Comparison of ENCODE assay signal across 8 cellular contexts in genomic region chr13:46551410-46552301, GRCh38. TPM values are rescaled to one million over a fixed set of nuclear protein-coding genes. Genes with fewer than 3 reads are reported as not detected.
DNase-seq lines count a peak whose midpoint lies in the region; ATAC-seq and TF ChIP-seq lines count a peak whose summit lies in the region.

No MANE protein-coding gene starts in this region.

- peak overlapping the region; percentile 98 to 99 for H3K4me3 Mint-ChIP-seq in stimulated activated naive CD8-positive, alpha-beta T cell treated with anti-CD3 and anti-CD28 coated beads, Interleukin-15, amount 100 ng/mL, for 72 hours

- peaks cover 12% of the 10 kb centered on the region for H3K4me1 ChIP-seq in HUES64 (ENCODE audit: insufficient read depth, low read length)

- no peak for ATAC-seq in stimulated activated naive CD8-positive, alpha-beta T cell treated with anti-CD3 and anti-CD28 coated beads, Interleukin-15, amount 100 ng/mL, for 72 hours
- ATAC-seq in HG03520 (IDR thresholded peaks at IDR 0.05; ENCODE audit: unreplicated experiment), result no peak

- TF ChIP-seq CTCF in fibroblast of villous mesenchyme (IDR thresholded peaks at IDR 0.05; ENCODE audit: insufficient read depth, low read depth, low read length) (peak; percentile 95), neural cell (IDR thresholded peaks at IDR 0.05; ENCODE audit: poor library complexity, severe bottlenecking) (peak; percentile 66)

- H3K79me2 ChIP-seq in neural cell (replicated peaks; ENCODE audit: insufficient read depth, low read length), result peaks cover 24% of the 10 kb centered on the region

- no peak overlapping the region for H3K27ac ChIP-seq in HUES64 (ENCODE audit: low read depth, low read length)
- H3K27ac ChIP-seq in neural cell (ENCODE audit: low read length), result no peak overlapping the region

- H3F3A ChIP-seq in neural cell (ENCODE audit: insufficient read depth, low read length, poor library complexity, severe bottlenecking), result no peaks in the 10 kb centered on the region

- H4K20me1 ChIP-seq in neural cell (ENCODE audit: insufficient read depth), result peaks cover 7% of the 10 kb centered on the region

- no peaks in the 10 kb centered on the region for H3K9me2 ChIP-seq in neural cell (ENCODE audit: insufficient read depth, low read length)

- TF ChIP-seq EP300 in neural cell (conservative IDR thresholded peaks at IDR 0.05; ENCODE audit: poor library complexity, severe bottlenecking), result no peak

- H3K9me3 ChIP-seq in HUES64 (ENCODE audit: insufficient read depth, low read depth, low read length), result no peaks in the 10 kb centered on the region
- H3K9me3 ChIP-seq in neural cell (ENCODE audit: low read length), result no peaks in the 10 kb centered on the region

- DNase-seq in COLO829 (ENCODE audit: low spot score) (peak; percentile 66), OCI-M1 (lab: John Stamatoyannopoulos, UW) (peak; percentile 87), fibroblast of villous mesenchyme (ENCODE audit: low read depth) (peak; percentile 77)
- DNase-seq in activated T-helper 1 cell treated with anti-CD3 and anti-CD28 coated beads, Interleukin-2, amount 50 U/mL, for 16 hours (ENCODE audit: low read depth in 1 of 2, low spot score in 1 of 2), result peak; percentile 33 to 41
- DNase-seq in stimulated activated naive CD8-positive, alpha-beta T cell treated with anti-CD3 and anti-CD28 coated beads, Interleukin-15, amount 100 ng/mL, for 72 hours, result peak; percentile 34 to 41

- peaks cover 14% of the 10 kb centered on the region for H3K27me3 Mint-ChIP-seq in stimulated activated naive CD8-positive, alpha-beta T cell treated with anti-CD3 and anti-CD28 coated beads, Interleukin-15, amount 100 ng/mL, for 72 hours

- H3K4me1 Mint-ChIP-seq in stimulated activated naive CD8-positive, alpha-beta T cell treated with anti-CD3 and anti-CD28 coated beads, Interleukin-15, amount 100 ng/mL, for 72 hours, result peaks cover 40% of the 10 kb centered on the region

- peaks cover 26% of the 10 kb centered on the region for H3K27me3 ChIP-seq in HUES64 (ENCODE audit: insufficient read depth, low read length)
- H3K27me3 ChIP-seq in neural cell (ENCODE audit: insufficient read depth, low read depth, low read length), result no peaks in the 10 kb centered on the region

- H3K9ac ChIP-seq in HUES64 (ENCODE audit: low read depth, low read length) (no peak overlapping the region), neural cell (ENCODE audit: low read length) (no peak overlapping the region)

- no peaks in the 10 kb centered on the region for H3K9me3 Mint-ChIP-seq in stimulated activated naive CD8-positive, alpha-beta T cell treated with anti-CD3 and anti-CD28 coated beads, Interleukin-15, amount 100 ng/mL, for 72 hours

- no peak overlapping the region for H2AFZ ChIP-seq in neural cell (ENCODE audit: low read depth, low read length)

- H3K36me3 ChIP-seq in HUES64 (ENCODE audit: insufficient read depth, low read length), result no peaks in the 10 kb centered on the region
- H3K36me3 ChIP-seq in neural cell (ENCODE audit: insufficient read depth, low read length), result no peaks in the 10 kb centered on the region

- H3K27ac Mint-ChIP-seq in stimulated activated naive CD8-positive, alpha-beta T cell treated with anti-CD3 and anti-CD28 coated beads, Interleukin-15, amount 100 ng/mL, for 72 hours, result no peak overlapping the region

- WGBS in HUES64, result 51% methylated on average over 21 of the region's 22 CpGs

- no peak overlapping the region for H3K4me2 ChIP-seq in neural cell (ENCODE audit: low read length)

- H3K4me3 ChIP-seq in HUES64 (ENCODE audit: low read length) (peak overlapping the region; percentile 76), fibroblast of villous mesenchyme (ENCODE audit: low read depth, low read length) (peak overlapping the region; percentile 95), neural cell (ENCODE audit: low read length) (no peak overlapping the region)

- TF ChIP-seq RAD21 in neural cell (conservative IDR thresholded peaks at IDR 0.05), result peak; percentile 59

TF ChIP-seq in neural cell, 6 proteins besides CTCF, POLR2A, EP300 and RAD21:
- TF ChIP-seq SMC3 (conservative IDR thresholded peaks at IDR 0.05; ENCODE audit: poor library complexity), result peak; percentile 73
- no peak for TF ChIP-seq EZH2 (IDR thresholded peaks at IDR 0.05; ENCODE audit: borderline replicate concordance, insufficient read depth, low read length, poor library complexity, severe bottlenecking)
- no peak for TF ChIP-seq MXI1 (conservative IDR thresholded peaks at IDR 0.05; ENCODE audit: poor library complexity, severe bottlenecking)

RNA-seq across cellular contexts. Expression of gene LRCH1, which starts 1.3 kb away (rescaled TPM):
- polyA plus RNA-seq in HUES64 (2013, experiment 1 of 2), result 3.7 TPM
- polyA plus RNA-seq in HUES64 (2013, experiment 2 of 2), result 6.1 TPM
- 8.4 and 9.1 TPM in 2 replicates for total RNA-seq in fibroblast of villous mesenchyme
- 15.4 and 17.7 TPM in 2 replicates for polyA plus RNA-seq in neural cell
- polyA minus RNA-seq in neural cell, result 24.6 and 29.5 TPM in 2 replicates

Comparison
In these comparisons a context has a peak if more than half of its experiments do, and no peak if none do; other contexts are left out.
1. DNase-seq: peak in every context shown above with its lines; median percentile 87 in OCI-M1; 77 in fibroblast of villous mesenchyme; 66 in COLO829; 38 in stimulated activated naive CD8-positive, alpha-beta T cell treated with anti-CD3 and anti-CD28 coated beads, Interleukin-15, amount 100 ng/mL, for 72 hours; 37 in activated T-helper 1 cell treated with anti-CD3 and anti-CD28 coated beads, Interleukin-2, amount 50 U/mL, for 16 hours.